1 cellular context compared by ENCODE assay signal in the genomic region with DNA sequence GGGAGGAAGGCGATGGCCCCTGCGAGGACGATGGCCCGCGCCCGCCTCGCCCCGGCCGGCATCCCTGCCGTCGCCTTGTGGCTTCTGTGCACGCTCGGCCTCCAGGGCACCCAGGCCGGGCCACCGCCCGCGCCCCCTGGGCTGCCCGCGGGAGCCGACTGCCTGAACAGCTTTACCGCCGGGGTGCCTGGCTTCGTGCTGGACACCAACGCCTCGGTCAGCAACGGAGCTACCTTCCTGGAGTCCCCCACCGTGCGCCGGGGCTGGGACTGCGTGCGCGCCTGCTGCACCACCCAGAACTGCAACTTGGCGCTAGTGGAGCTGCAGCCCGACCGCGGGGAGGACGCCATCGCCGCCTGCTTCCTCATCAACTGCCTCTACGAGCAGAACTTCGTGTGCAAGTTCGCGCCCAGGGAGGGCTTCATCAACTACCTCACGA.
TF ChIP-seq lines count a peak whose summit lies in the region.

No MANE protein-coding gene starts in this region.

TF ChIP-seq in H1, 55 proteins besides CTCF, POLR2A, EP300 and RAD21:
- no peak for TF ChIP-seq JUN (IDR thresholded peaks at IDR 0.05; ENCODE audit: low read depth, low read length)
- no peak for TF ChIP-seq BRCA1 (IDR thresholded peaks at IDR 0.05; ENCODE audit: low read depth, low read length)
- no peak for TF ChIP-seq TAF7 (optimal IDR thresholded peaks at IDR 0.05; ENCODE audit: borderline replicate concordance, low read depth, low read length)
- TF ChIP-seq GTF2F1 (IDR thresholded peaks at IDR 0.05; ENCODE audit: borderline replicate concordance, low read depth, low read length): no peak
- 0 out of 2 replicates have a peak, but pooled peaks have one; percentile 68 for TF ChIP-seq YY1 (IDR thresholded peaks at IDR 0.05; ENCODE audit: low read depth, low read length)
- TF ChIP-seq POLR2AphosphoS5 (IDR thresholded peaks at IDR 0.05; ENCODE audit: low read depth, low read length): peak; percentile 22; the same call in 1 of the 2 replicates
- peak; percentile 11; the same call in 1 of the 2 replicates for TF ChIP-seq E2F6 (IDR thresholded peaks at IDR 0.05)
- TF ChIP-seq, protein P1, sequence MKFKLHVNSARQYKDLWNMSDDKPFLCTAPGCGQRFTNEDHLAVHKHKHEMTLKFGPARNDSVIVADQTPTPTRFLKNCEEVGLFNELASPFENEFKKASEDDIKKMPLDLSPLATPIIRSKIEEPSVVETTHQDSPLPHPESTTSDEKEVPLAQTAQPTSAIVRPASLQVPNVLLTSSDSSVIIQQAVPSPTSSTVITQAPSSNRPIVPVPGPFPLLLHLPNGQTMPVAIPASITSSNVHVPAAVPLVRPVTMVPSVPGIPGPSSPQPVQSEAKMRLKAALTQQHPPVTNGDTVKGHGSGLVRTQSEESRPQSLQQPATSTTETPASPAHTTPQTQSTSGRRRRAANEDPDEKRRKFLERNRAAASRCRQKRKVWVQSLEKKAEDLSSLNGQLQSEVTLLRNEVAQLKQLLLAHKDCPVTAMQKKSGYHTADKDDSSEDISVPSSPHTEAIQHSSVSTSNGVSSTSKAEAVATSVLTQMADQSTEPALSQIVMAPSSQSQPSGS (IDR thresholded peaks at IDR 0.05; ENCODE audit: low read length): 0 out of 2 replicates have a peak, but pooled peaks have one; percentile 5
TF ChIP-seq in H1: peak in this region for 4.
